In genomic region chr19:48363810-48364563, GRCh38 we compare ENCODE assay signal across 1 cellular context.
A peak's percentile ranks its signal among the peaks of the same experiment; 100 is the strongest.
TF ChIP-seq lines count a peak whose summit lies in the region.

Gene SYNGR4, plus strand, starts transcription at chr19:48364367. Its CDS starts 1,476 bp downstream, at chr19:48365843.
Gene TMEM143, minus strand, starts transcription at chr19:48363940. Its CDS starts 20 bp downstream, at chr19:48363920.

TF ChIP-seq in K562, 482 proteins besides CTCF, POLR2A, EP300 and RAD21 (continued from another document and continues in another):
- TF ChIP-seq MNT (conservative IDR thresholded peaks at IDR 0.05): peak; percentile 82 to 86
- TF ChIP-seq JUND (IDR thresholded peaks at IDR 0.05; ENCODE audit: borderline replicate concordance, low read depth, low read length): peak; percentile 70
- TF ChIP-seq JUND (tag; IDR thresholded peaks at IDR 0.05; ENCODE audit: borderline replicate concordance, low read depth, low read length): peak; percentile 3; the same call in 1 of the 3 replicates
- TF ChIP-seq ZNF407 (IDR thresholded peaks at IDR 0.05; ENCODE audit: low read depth): no peak
- no peak for TF ChIP-seq ZMIZ1 (IDR thresholded peaks at IDR 0.05; ENCODE audit: low read depth in 2 of 2, low read length in 2 of 2)
- no peak for TF ChIP-seq HBP1 (CRISPR knock-in tag; IDR thresholded peaks at IDR 0.05)
- TF ChIP-seq HES1 (IDR thresholded peaks at IDR 0.05; ENCODE audit: low read depth): peak; percentile 87
- no peak for TF ChIP-seq MXD1 (CRISPR knock-in tag; IDR thresholded peaks at IDR 0.05; ENCODE audit: borderline replicate concordance, poor library complexity, severe bottlenecking)
- peak; percentile 28; the same call in 1 of the 2 replicates for TF ChIP-seq RAD51 (IDR thresholded peaks at IDR 0.05; ENCODE audit: borderline replicate concordance, low read depth)
- no peak for TF ChIP-seq ZFP36 (IDR thresholded peaks at IDR 0.05; ENCODE audit: low read depth, low read length, partially characterized antibody)
- peak; percentile 94 for TF ChIP-seq POLR2B (IDR thresholded peaks at IDR 0.05; ENCODE audit: low read depth, partially characterized antibody)
- 0 out of 2 replicates have a peak, but pooled peaks have one; percentile 36 for TF ChIP-seq ZEB2 (IDR thresholded peaks at IDR 0.05)
- TF ChIP-seq ZBTB9 (CRISPR knock-in tag; IDR thresholded peaks at IDR 0.05): no peak
- peak; percentile 71 for TF ChIP-seq RNF2 (IDR thresholded peaks at IDR 0.05)
- TF ChIP-seq YY1 (IDR thresholded peaks at IDR 0.05; ENCODE audit: borderline replicate concordance in 1 of 3, control insufficient read depth in 1 of 3, extremely low read depth in 1 of 3, insufficient read depth in 3 of 3, insufficient read length in 1 of 3, insufficient replicate concordance in 2 of 3, low read depth in 1 of 3, low read length in 2 of 3): peak in 2 of 3 experiments; percentile 42 to 48
- no peak for TF ChIP-seq ZNF282 (CRISPR knock-in tag; IDR thresholded peaks at IDR 0.05)
- no peak for TF ChIP-seq NR0B1 (IDR thresholded peaks at IDR 0.05; ENCODE audit: partially characterized antibody)
- no peak for TF ChIP-seq ZNF77 (CRISPR knock-in tag; IDR thresholded peaks at IDR 0.05)
- peak; percentile 79 to 86 for TF ChIP-seq FOXK2 (conservative IDR thresholded peaks at IDR 0.05 in 1 of 2, IDR thresholded peaks at IDR 0.05 in 1 of 2; ENCODE audit: low read depth in 2 of 2)
- no peak for TF ChIP-seq ZNF124 (CRISPR knock-in tag; IDR thresholded peaks at IDR 0.05)
- TF ChIP-seq CREM (IDR thresholded peaks at IDR 0.05; ENCODE audit: low read depth): peak; percentile 82
- TF ChIP-seq TEAD2 (tag; IDR thresholded peaks at IDR 0.05): no peak
- peak; percentile 85 for TF ChIP-seq VEZF1 (CRISPR knock-in tag; IDR thresholded peaks at IDR 0.05)
- peak; percentile 62; the same call in 1 of the 2 replicates for TF ChIP-seq FOXO4 (CRISPR knock-in tag; IDR thresholded peaks at IDR 0.05)
- TF ChIP-seq PHF8 (IDR thresholded peaks at IDR 0.05; ENCODE audit: borderline replicate concordance, low read length): 0 out of 2 replicates have a peak, but pooled peaks have one; percentile 14
- TF ChIP-seq ZBTB34 (CRISPR knock-in tag; IDR thresholded peaks at IDR 0.05): no peak
- TF ChIP-seq CGGBP1 (CRISPR knock-in tag; IDR thresholded peaks at IDR 0.05): no peak
- no peak for TF ChIP-seq GATAD2B (IDR thresholded peaks at IDR 0.05; ENCODE audit: borderline replicate concordance)
